In the genomic region with DNA sequence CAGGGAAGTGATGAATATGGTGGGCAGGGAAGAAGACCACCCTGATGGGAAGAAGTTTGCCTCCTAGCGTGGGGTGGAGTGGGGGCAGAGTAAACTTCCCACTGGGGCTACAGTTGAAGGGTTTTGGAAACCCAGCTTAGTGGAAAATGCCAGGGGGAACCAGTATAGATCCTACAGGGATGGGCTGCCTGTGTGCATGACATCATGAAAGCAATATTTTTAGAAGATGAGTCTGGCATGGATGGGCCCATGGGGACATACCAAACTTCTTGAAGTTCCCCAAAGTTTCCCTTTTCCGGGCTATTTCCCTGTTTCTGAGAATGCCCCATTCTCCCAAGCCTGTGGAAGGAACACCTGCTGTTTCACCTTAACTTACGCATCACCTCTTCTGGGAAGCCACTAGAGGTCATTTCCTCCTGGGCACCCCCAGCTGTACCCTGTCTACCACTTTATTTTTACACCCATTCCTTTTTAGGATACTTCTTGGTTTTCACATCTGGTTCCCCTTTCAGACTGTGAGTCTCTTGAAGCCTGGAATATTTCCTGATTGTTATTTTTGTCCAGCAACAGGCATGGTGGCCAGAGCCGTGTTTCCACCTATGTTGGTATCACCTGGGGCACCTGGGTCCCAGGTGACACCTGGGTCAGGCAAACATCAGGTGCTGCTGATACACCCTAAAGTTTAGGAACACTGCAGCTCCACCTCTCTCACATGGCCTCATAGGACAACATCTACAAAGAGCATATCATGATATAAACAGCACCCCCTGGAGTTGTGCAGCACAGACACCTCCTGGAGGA, we compare ENCODE assay signal across 2 cellular contexts.
TF ChIP-seq lines count a peak whose summit lies in the region.

No MANE protein-coding gene starts in this region.

TF ChIP-seq in HEK293, 187 proteins besides CTCF, POLR2A, EP300 and RAD21:
- TF ChIP-seq ZEB2 (tag by site-specific recombination; IDR thresholded peaks at IDR 0.05) (peak; percentile 90), ZNF776 (tag by site-specific recombination; IDR thresholded peaks at IDR 0.05; ENCODE audit: borderline replicate concordance) (no peak), ZNF335 (tag by site-specific recombination; conservative IDR thresholded peaks at IDR 0.05) (0 out of 2 replicates have a peak, but pooled peaks have one; percentile 16), ZNF501 (tag by site-specific recombination; IDR thresholded peaks at IDR 0.05) (no peak), ZNF404 (tag by site-specific recombination; IDR thresholded peaks at IDR 0.05) (no peak), ZBTB7A (tag by site-specific recombination; IDR thresholded peaks at IDR 0.05; ENCODE audit: low read depth) (no peak), ZBTB1 (tag by site-specific recombination; IDR thresholded peaks at IDR 0.05) (no peak), ZFHX2 (tag by site-specific recombination; conservative IDR thresholded peaks at IDR 0.05) (no peak), ZNF837 (tag by site-specific recombination; IDR thresholded peaks at IDR 0.05) (no peak), ZNF660 (tag by site-specific recombination; IDR thresholded peaks at IDR 0.05) (0 out of 2 replicates have a peak, but pooled peaks have one; percentile 13), ZNF223 (tag by site-specific recombination; IDR thresholded peaks at IDR 0.05) (0 out of 2 replicates have a peak, but pooled peaks have one; percentile 10), GFI1B (tag by site-specific recombination; IDR thresholded peaks at IDR 0.05) (no peak)
- TF ChIP-seq, protein P1, sequence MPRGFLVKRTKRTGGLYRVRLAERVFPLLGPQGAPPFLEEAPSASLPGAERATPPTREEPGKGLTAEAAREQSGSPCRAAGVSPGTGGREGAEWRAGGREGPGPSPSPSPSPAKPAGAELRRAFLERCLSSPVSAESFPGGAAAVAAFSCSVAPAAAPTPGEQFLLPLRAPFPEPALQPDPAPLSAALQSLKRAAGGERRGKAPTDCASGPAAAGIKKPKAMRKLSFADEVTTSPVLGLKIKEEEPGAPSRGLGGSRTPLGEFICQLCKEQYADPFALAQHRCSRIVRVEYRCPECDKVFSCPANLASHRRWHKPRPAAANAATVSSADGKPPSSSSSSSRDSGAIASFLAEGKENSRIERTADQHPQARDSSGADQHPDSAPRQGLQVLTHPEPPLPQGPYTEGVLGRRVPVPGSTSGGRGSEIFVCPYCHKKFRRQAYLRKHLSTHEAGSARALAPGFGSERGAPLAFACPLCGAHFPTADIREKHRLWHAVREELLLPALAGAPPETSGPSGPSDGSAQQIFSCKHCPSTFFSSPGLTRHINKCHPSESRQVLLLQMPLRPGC (tag by site-specific recombination; IDR thresholded peaks at IDR 0.05), result no peak
- TF ChIP-seq, protein P2, sequence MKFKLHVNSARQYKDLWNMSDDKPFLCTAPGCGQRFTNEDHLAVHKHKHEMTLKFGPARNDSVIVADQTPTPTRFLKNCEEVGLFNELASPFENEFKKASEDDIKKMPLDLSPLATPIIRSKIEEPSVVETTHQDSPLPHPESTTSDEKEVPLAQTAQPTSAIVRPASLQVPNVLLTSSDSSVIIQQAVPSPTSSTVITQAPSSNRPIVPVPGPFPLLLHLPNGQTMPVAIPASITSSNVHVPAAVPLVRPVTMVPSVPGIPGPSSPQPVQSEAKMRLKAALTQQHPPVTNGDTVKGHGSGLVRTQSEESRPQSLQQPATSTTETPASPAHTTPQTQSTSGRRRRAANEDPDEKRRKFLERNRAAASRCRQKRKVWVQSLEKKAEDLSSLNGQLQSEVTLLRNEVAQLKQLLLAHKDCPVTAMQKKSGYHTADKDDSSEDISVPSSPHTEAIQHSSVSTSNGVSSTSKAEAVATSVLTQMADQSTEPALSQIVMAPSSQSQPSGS (tag by site-specific recombination; IDR thresholded peaks at IDR 0.05; ENCODE audit: low read depth), result no peak
- TF ChIP-seq, protein P3, sequence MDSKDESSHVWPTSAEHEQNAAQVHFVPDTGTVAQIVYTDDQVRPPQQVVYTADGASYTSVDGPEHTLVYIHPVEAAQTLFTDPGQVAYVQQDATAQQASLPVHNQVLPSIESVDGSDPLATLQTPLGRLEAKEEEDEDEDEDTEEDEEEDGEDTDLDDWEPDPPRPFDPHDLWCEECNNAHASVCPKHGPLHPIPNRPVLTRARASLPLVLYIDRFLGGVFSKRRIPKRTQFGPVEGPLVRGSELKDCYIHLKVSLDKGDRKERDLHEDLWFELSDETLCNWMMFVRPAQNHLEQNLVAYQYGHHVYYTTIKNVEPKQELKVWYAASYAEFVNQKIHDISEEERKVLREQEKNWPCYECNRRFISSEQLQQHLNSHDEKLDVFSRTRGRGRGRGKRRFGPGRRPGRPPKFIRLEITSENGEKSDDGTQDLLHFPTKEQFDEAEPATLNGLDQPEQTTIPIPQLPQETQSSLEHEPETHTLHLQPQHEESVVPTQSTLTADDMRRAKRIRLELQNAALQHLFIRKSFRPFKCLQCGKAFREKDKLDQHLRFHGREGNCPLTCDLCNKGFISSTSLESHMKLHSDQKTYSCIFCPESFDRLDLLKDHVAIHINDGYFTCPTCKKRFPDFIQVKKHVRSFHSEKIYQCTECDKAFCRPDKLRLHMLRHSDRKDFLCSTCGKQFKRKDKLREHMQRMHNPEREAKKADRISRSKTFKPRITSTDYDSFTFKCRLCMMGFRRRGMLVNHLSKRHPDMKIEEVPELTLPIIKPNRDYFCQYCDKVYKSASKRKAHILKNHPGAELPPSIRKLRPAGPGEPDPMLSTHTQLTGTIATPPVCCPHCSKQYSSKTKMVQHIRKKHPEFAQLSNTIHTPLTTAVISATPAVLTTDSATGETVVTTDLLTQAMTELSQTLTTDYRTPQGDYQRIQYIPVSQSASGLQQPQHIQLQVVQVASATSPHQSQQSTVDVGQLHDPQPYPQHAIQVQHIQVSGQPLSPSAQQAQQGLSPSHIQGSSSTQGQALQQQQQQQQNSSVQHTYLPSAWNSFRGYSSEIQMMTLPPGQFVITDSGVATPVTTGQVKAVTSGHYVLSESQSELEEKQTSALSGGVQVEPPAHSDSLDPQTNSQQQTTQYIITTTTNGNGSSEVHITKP (tag by site-specific recombination; IDR thresholded peaks at IDR 0.05), result peak; percentile 79
TF ChIP-seq in HEK293: peak in this region for 5.

TF ChIP-seq in HepG2, 621 proteins besides CTCF, POLR2A, EP300 and RAD21:
- no peak for TF ChIP-seq SAP130 (CRISPR knock-in tag; IDR thresholded peaks at IDR 0.05; ENCODE audit: low read depth)
- no peak for TF ChIP-seq ZNF709 (CRISPR knock-in tag; IDR thresholded peaks at IDR 0.05)
- TF ChIP-seq LCORL (IDR thresholded peaks at IDR 0.05), result no peak
- TF ChIP-seq LCORL (CRISPR knock-in tag; IDR thresholded peaks at IDR 0.05), result no peak
- TF ChIP-seq, protein P4, sequence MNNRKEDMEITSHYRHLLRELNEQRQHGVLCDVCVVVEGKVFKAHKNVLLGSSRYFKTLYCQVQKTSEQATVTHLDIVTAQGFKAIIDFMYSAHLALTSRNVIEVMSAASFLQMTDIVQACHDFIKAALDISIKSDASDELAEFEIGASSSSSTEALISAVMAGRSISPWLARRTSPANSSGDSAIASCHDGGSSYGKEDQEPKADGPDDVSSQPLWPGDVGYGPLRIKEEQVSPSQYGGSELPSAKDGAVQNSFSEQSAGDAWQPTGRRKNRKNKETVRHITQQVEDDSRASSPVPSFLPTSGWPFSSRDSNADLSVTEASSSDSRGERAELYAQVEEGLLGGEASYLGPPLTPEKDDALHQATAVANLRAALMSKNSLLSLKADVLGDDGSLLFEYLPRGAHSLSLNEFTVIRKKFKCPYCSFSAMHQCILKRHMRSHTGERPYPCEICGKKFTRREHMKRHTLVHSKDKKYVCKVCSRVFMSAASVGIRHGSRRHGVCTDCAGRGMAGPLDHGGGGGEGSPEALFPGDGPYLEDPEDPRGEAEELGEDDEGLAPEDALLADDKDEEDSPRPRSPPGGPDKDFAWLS (CRISPR knock-in tag; IDR thresholded peaks at IDR 0.05; ENCODE audit: borderline replicate concordance), result no peak
- TF ChIP-seq, protein P5, sequence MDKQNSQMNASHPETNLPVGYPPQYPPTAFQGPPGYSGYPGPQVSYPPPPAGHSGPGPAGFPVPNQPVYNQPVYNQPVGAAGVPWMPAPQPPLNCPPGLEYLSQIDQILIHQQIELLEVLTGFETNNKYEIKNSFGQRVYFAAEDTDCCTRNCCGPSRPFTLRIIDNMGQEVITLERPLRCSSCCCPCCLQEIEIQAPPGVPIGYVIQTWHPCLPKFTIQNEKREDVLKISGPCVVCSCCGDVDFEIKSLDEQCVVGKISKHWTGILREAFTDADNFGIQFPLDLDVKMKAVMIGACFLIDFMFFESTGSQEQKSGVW (CRISPR knock-in tag; IDR thresholded peaks at IDR 0.05; ENCODE audit: borderline replicate concordance), result no peak
- TF ChIP-seq TEAD2 (CRISPR knock-in tag; IDR thresholded peaks at IDR 0.05), result no peak
- TF ChIP-seq, protein P6, sequence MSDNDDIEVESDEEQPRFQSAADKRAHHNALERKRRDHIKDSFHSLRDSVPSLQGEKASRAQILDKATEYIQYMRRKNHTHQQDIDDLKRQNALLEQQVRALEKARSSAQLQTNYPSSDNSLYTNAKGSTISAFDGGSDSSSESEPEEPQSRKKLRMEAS (IDR thresholded peaks at IDR 0.05), result no peak
- TF ChIP-seq, protein P7, sequence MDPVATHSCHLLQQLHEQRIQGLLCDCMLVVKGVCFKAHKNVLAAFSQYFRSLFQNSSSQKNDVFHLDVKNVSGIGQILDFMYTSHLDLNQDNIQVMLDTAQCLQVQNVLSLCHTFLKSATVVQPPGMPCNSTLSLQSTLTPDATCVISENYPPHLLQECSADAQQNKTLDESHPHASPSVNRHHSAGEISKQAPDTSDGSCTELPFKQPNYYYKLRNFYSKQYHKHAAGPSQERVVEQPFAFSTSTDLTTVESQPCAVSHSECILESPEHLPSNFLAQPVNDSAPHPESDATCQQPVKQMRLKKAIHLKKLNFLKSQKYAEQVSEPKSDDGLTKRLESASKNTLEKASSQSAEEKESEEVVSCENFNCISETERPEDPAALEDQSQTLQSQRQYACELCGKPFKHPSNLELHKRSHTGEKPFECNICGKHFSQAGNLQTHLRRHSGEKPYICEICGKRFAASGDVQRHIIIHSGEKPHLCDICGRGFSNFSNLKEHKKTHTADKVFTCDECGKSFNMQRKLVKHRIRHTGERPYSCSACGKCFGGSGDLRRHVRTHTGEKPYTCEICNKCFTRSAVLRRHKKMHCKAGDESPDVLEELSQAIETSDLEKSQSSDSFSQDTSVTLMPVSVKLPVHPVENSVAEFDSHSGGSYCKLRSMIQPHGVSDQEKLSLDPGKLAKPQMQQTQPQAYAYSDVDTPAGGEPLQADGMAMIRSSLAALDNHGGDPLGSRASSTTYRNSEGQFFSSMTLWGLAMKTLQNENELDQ (CRISPR knock-in tag; IDR thresholded peaks at IDR 0.05; ENCODE audit: borderline replicate concordance), result no peak
- TF ChIP-seq SP2 (CRISPR knock-in tag; IDR thresholded peaks at IDR 0.05), result no peak
- no peak for TF ChIP-seq ISX (CRISPR knock-in tag; conservative IDR thresholded peaks at IDR 0.05)
TF ChIP-seq in HepG2: peak in this region for 0.
